ENCODE assay signal across 8 cellular contexts in genomic region chr17:81095608-81095888, GRCh38.
DNase-seq lines count a peak whose midpoint lies in the region; ATAC-seq, FAIRE-seq and TF ChIP-seq lines count a peak whose summit lies in the region.

No MANE protein-coding gene starts in this region.

- H3K27ac ChIP-seq in SJCRH30, result peak overlapping the region; percentile 75
- no peak overlapping the region for H3K27ac ChIP-seq in H1 (ENCODE audit: low read depth, low read length)
- H3K27ac ChIP-seq in osteoblast (ENCODE audit: low read depth, low read length), result peak overlapping the region; percentile 92

- peak overlapping the region; percentile 79; the same call in 1 of the 2 replicates for H2AK5ac ChIP-seq in H1 (ENCODE audit: low read depth, low read length)

- H3K18ac ChIP-seq in H1 (ENCODE audit: extremely low read depth, low read length), result no peak overlapping the region

- no peak overlapping the region for H3K9ac ChIP-seq in H1 (replicated peaks in 1 of 4; ENCODE audit: extremely low read depth in 1 of 4, low read depth in 3 of 4, low read length in 3 of 4)

- H3K79me1 ChIP-seq in H1 (ENCODE audit: low read depth, low read length), result no peaks in the 10 kb centered on the region

- H2AFZ ChIP-seq in H1 (ENCODE audit: low read length) (no peak overlapping the region), osteoblast (ENCODE audit: low read length) (no peak overlapping the region)

- H3K4me3 ChIP-seq in SJCRH30 (no peak overlapping the region; the same call in 1 of the 2 replicates), H1 (ENCODE audit: extremely low read depth in 1 of 4, insufficient read depth in 2 of 4, low read depth in 3 of 4, low read length in 4 of 4) (no peak overlapping the region), osteoblast (ENCODE audit: insufficient read depth, low read length) (no peak overlapping the region)

- no peak overlapping the region for H2BK120ac ChIP-seq in H1 (replicated peaks; ENCODE audit: low read depth, low read length)

- POLR2A ChIA-PET in H1 (lab: Charles Lee; ENCODE audit: partially characterized antibody), result no interaction called here

- DNase-seq in ELR (ENCODE audit: low read depth), result peak; percentile 15
- DNase-seq in SJCRH30, result no peak
- no peak for DNase-seq in H1 (ENCODE audit: low read depth in 1 of 2, low spot score in 2 of 2)
- no peak for DNase-seq in osteoblast (ENCODE audit: insufficient read length, low spot score, missing footprints)
- DNase-seq in RCC 7860 (ENCODE audit: low spot score), result no peak
- no peak for DNase-seq in hepatic stellate cell (ENCODE audit: low spot score)
- DNase-seq in islet precursor cell, result no peak

- no peak for TF ChIP-seq EP300 in H1 (IDR thresholded peaks at IDR 0.05; ENCODE audit: borderline replicate concordance in 1 of 2, low read depth in 2 of 2, low read length in 2 of 2)

- H3K27me3 ChIP-seq in SJCRH30 (no peaks in the 10 kb centered on the region), H1 (replicated peaks in 1 of 4; ENCODE audit: control insufficient read depth in 3 of 4, extremely low read depth in 1 of 4, insufficient read depth in 3 of 4, low read length in 3 of 4) (no peaks in the 10 kb centered on the region), osteoblast (ENCODE audit: insufficient read depth, low read length) (no peaks in the 10 kb centered on the region)

- peak overlapping the region; percentile 78 for H3K4ac ChIP-seq in H1 (replicated peaks; ENCODE audit: insufficient read length, low read depth, low read length)

- TF ChIP-seq RAD21 in H1 (IDR thresholded peaks at IDR 0.05 in 1 of 2, conservative IDR thresholded peaks at IDR 0.05 in 1 of 2; ENCODE audit: low read depth in 2 of 2, low read length in 2 of 2), result no peak

- H3K79me2 ChIP-seq in H1 (ENCODE audit: control insufficient read depth in 1 of 2, insufficient read depth in 2 of 2, low read length in 2 of 2) (no peaks in the 10 kb centered on the region), osteoblast (ENCODE audit: insufficient read depth, low read length) (no peaks in the 10 kb centered on the region)

- no peak overlapping the region for H3K56ac ChIP-seq in H1 (replicated peaks; ENCODE audit: insufficient read length, low read depth, low read length)

- H4K5ac ChIP-seq in H1 (ENCODE audit: insufficient read length, low read depth, low read length), result peak overlapping the region; percentile 69

- no peak overlapping the region for H3K23ac ChIP-seq in H1 (ENCODE audit: insufficient read length)

- ATAC-seq in HG03378 (IDR thresholded peaks at IDR 0.05; ENCODE audit: unreplicated experiment), result no peak

- 0 out of 4 replicates have a peak overlapping the region, but pooled peaks of 1 of the 2 experiments have one; percentile 1 for H3K4me2 ChIP-seq in H1 (ENCODE audit: insufficient read depth in 1 of 2, low read depth in 2 of 2, low read length in 2 of 2)
- H3K4me2 ChIP-seq in osteoblast (ENCODE audit: insufficient read depth, low read length), result peak overlapping the region; percentile 60

- TF ChIP-seq CTCF in H1 (IDR thresholded peaks at IDR 0.05; ENCODE audit: control extremely low read depth in 1 of 3, insufficient read depth in 1 of 3, low read depth in 1 of 3, low read length in 3 of 3) (no peak), osteoblast (IDR thresholded peaks at IDR 0.05; ENCODE audit: extremely low read depth, low read depth, low read length) (no peak)

- H3K14ac ChIP-seq in H1 (ENCODE audit: insufficient read length), result no peak overlapping the region

- no peak for TF ChIP-seq POLR2A in H1 (IDR thresholded peaks at IDR 0.05; ENCODE audit: control extremely low read depth in 1 of 2, low read depth in 2 of 2, low read length in 2 of 2)

- H4K20me1 ChIP-seq in H1 (replicated peaks in 1 of 2; ENCODE audit: control insufficient read depth in 1 of 2, insufficient read depth in 2 of 2, low read length in 2 of 2) (no peaks in the 10 kb centered on the region), osteoblast (ENCODE audit: insufficient read depth, low read length) (no peaks in the 10 kb centered on the region)

- CTCF ChIA-PET in H1 (lab: Charles Lee; ENCODE audit: partially characterized antibody), result interaction anchor here (0.8 to 7.6 kb wide), 6 partner anchors 7 to 110 kb away, joined by 3 to 110 read pairs (median 16); no protein-coding TSS in a partner anchor

- peak overlapping the region; percentile 55 for H4K91ac ChIP-seq in H1 (replicated peaks; ENCODE audit: insufficient read length, low read length)

- H3K36me3 ChIP-seq in SJCRH30, result no peaks in the 10 kb centered on the region
- H3K36me3 ChIP-seq in H1 (ENCODE audit: control insufficient read depth in 2 of 4, insufficient read depth in 4 of 4, low read length in 3 of 4), result no peaks in the 10 kb centered on the region
- H3K36me3 ChIP-seq in osteoblast (ENCODE audit: insufficient read depth, low read length), result peaks cover 4% of the 10 kb centered on the region

- peak overlapping the region; percentile 81 for H2BK15ac ChIP-seq in H1 (ENCODE audit: low read length)

- no peaks in the 10 kb centered on the region for H3K9me3 ChIP-seq in SJCRH30 (replicated peaks)
- no peaks in the 10 kb centered on the region for H3K9me3 ChIP-seq in H1 (ENCODE audit: insufficient read depth in 2 of 2, low read depth in 1 of 2, low read length in 1 of 2)
- H3K9me3 ChIP-seq in osteoblast (ENCODE audit: low read depth, low read length), result no peaks in the 10 kb centered on the region

- WGBS in H1 (ENCODE audit: extremely low coverage in 1 of 2, insufficient coverage in 1 of 2, insufficient read length in 1 of 2, insufficient replicate concordance in 2 of 2, low coverage in 1 of 2, low lambda C conversion rate in 2 of 2, missing lambda C conversion rate in 1 of 2), 2 experiments, result 92% methylated on average over 9 of the region's 9 CpGs; no CpG with 5 or more reads in 1 of the 2 experiments

- peak overlapping the region; percentile 99 for H2BK12ac ChIP-seq in H1 (ENCODE audit: low read depth, low read length)

- H3K4me1 ChIP-seq in SJCRH30 (peaks cover 45% of the 10 kb centered on the region), H1 (replicated peaks in 1 of 4; ENCODE audit: control insufficient read depth in 3 of 4, insufficient read depth in 4 of 4, low read length in 3 of 4) (peaks cover 7 to 32% (median 26%) of the 10 kb centered on the region in 4 experiments), osteoblast (ENCODE audit: insufficient read depth, low read length) (peaks cover 42% of the 10 kb centered on the region)

- peak overlapping the region; percentile 18; the same call in 1 of the 2 replicates for H4K8ac ChIP-seq in H1 (ENCODE audit: extremely low read depth, insufficient read depth, low read length)

- H2BK5ac ChIP-seq in H1 (ENCODE audit: low read depth, low read length), result 0 out of 2 replicates have a peak overlapping the region, but pooled peaks have one; percentile 82

- H3K23me2 ChIP-seq in H1 (ENCODE audit: low read depth, low read length), result no peaks in the 10 kb centered on the region

- no peak overlapping the region for H2BK20ac ChIP-seq in H1 (ENCODE audit: low read length)

- no peak for FAIRE-seq in H1 (lab: Jason Lieb, UNC)
- no peak for FAIRE-seq in RCC 7860 (lab: Jason Lieb, UNC)

TF ChIP-seq in H1, 55 proteins besides CTCF, POLR2A, EP300 and RAD21:
- no peak for TF ChIP-seq SP1 (IDR thresholded peaks at IDR 0.05; ENCODE audit: low read depth, low read length)
